ENCODE assay signal across 23 cellular contexts in genomic region chr2:178521304-178522150, GRCh38. TPM values are rescaled to one million over a fixed set of nuclear protein-coding genes. Genes with fewer than 3 reads are reported as not detected.
DNase-seq lines count a peak whose midpoint lies in the region; ATAC-seq, FAIRE-seq and TF ChIP-seq lines count a peak whose summit lies in the region.
"Had no signal": no experiment of that assay in that cellular context is flagged by ENCODE, and none has a peak within 500 bp of the region (broad histone marks: within the 10 kb centered on the region; RNA-seq: fewer than 3 reads in every experiment).

No MANE protein-coding gene starts in this region.

- peaks cover 32% of the 10 kb centered on the region for H3K36me3 Mint-ChIP-seq in activated CD4-positive, alpha-beta T cell treated with anti-CD3 and anti-CD28 coated beads, Interleukin-2, amount 10 ng/mL, durations not matched to agents 7 days and 5 days (ENCODE audit: low read depth)
- peaks cover 11% of the 10 kb centered on the region for H3K36me3 Mint-ChIP-seq in activated naive CD8-positive, alpha-beta T cell

- peak overlapping the region; percentile 52 for H3K27ac Mint-ChIP-seq in activated CD4-positive, alpha-beta T cell treated with anti-CD3 and anti-CD28 coated beads, Interleukin-2, amount 10 ng/mL, durations not matched to agents 7 days and 5 days
- H3K27ac Mint-ChIP-seq in activated naive CD8-positive, alpha-beta T cell = peak overlapping the region; percentile 35
- H3K27ac Mint-ChIP-seq: WTC11 had no signal

- POLR2A ChIA-PET in activated CD4-positive, alpha-beta T cell treated with anti-CD3 and anti-CD28 coated beads, Interleukin-2, amount 10 ng/mL, durations not matched to agents 7 days and 5 days (lab: Charles Lee) = no interaction called here

- peak; percentile 35 for FAIRE-seq in GM12891 (lab: Jason Lieb, UNC)
- FAIRE-seq: A549 had no signal

- peaks cover 8% of the 10 kb centered on the region for H3K9me3 Mint-ChIP-seq in activated CD4-positive, alpha-beta T cell treated with anti-CD3 and anti-CD28 coated beads, Interleukin-2, amount 10 ng/mL, durations not matched to agents 7 days and 5 days
- H3K9me3 Mint-ChIP-seq in activated naive CD8-positive, alpha-beta T cell (ENCODE audit: low read depth) = no peaks in the 10 kb centered on the region

- no peak for TF ChIP-seq POLR2A in GM12891 (IDR thresholded peaks at IDR 0.05; ENCODE audit: low read depth, low read length)

- H3K4me1 Mint-ChIP-seq in activated CD4-positive, alpha-beta T cell treated with anti-CD3 and anti-CD28 coated beads, Interleukin-2, amount 10 ng/mL, durations not matched to agents 7 days and 5 days = peaks cover 43% of the 10 kb centered on the region
- H3K4me1 Mint-ChIP-seq in activated naive CD8-positive, alpha-beta T cell (ENCODE audit: low read depth) = peaks cover 25% of the 10 kb centered on the region

- no peaks in the 10 kb centered on the region for H3K27me3 Mint-ChIP-seq in activated CD4-positive, alpha-beta T cell treated with anti-CD3 and anti-CD28 coated beads, Interleukin-2, amount 10 ng/mL, durations not matched to agents 7 days and 5 days
- H3K27me3 Mint-ChIP-seq in activated naive CD8-positive, alpha-beta T cell = no peaks in the 10 kb centered on the region

- H3K36me3 ChIP-seq in neutrophil = peaks cover 5% of the 10 kb centered on the region
- H3K36me3 ChIP-seq: vagina had no signal

- DNase-seq in activated CD4-positive, alpha-beta T cell treated with anti-CD3 and anti-CD28 coated beads, Interleukin-2, amount 10 ng/mL, durations not matched to agents 7 days and 5 days = no peak
- no peak for DNase-seq in activated CD4-positive, alpha-beta T cell treated with anti-CD3 and anti-CD28 coated beads, Interleukin-2, amount 50 U/mL, for 4 hours
- DNase-seq in GM12891 (ENCODE audit: insufficient read length, low spot score) (no peak), NCI-H2107 treated with DMSO at 0.1 percent for 48 hours (lab: John Stamatoyannopoulos, UW; ENCODE audit: unreplicated experiment) (no peak), mesenteric fat pad (ENCODE audit: low spot score) (no peak)
- DNase-seq: activated effector memory CD4-positive, alpha-beta T cell treated with anti-CD3 and anti-CD28 coated beads, Interleukin-2, amount 50 U/mL, for 16 hours; body of pancreas; DND-41; foreskin keratinocyte; NCI-H1048; NCI-H2029 treated with DMSO at 0.1 percent for 48 hours; NCI-H510A treated with DMSO at 0.1 percent for 48 hours; posterior cingulate gyrus had no signal

- H3K27me3 ChIP-seq in neutrophil = no peaks in the 10 kb centered on the region
- H3K27me3 ChIP-seq: body of pancreas, foreskin keratinocyte, vagina had no signal

- TF ChIP-seq CTCF in neutrophil (IDR thresholded peaks at IDR 0.05) = no peak

- peaks cover 30 to 37% of the 10 kb centered on the region in 2 experiments for H3K4me1 ChIP-seq in neutrophil (ENCODE audit: control insufficient read depth in 1 of 2, insufficient read depth in 1 of 2, low read depth in 1 of 2, low read length in 1 of 2)
- H3K4me1 ChIP-seq: A549, HAP-1 had no signal

- peak overlapping the region; percentile 12 for H3K4me3 Mint-ChIP-seq in activated CD4-positive, alpha-beta T cell treated with anti-CD3 and anti-CD28 coated beads, Interleukin-2, amount 10 ng/mL, durations not matched to agents 7 days and 5 days
- peak overlapping the region; percentile 15 for H3K4me3 Mint-ChIP-seq in activated naive CD8-positive, alpha-beta T cell
- H3K4me3 Mint-ChIP-seq: WTC11 had no signal

- H3K4me3 ChIP-seq in neutrophil (ENCODE audit: low read depth in 1 of 2, low read length in 1 of 2) = no peak overlapping the region
- H3K4me3 ChIP-seq: A549, body of pancreas, HAP-1, vagina had no signal

- no peaks in the 10 kb centered on the region for H3K9me3 ChIP-seq in neutrophil
- H3K9me3 ChIP-seq: A549, body of pancreas, vagina had no signal

- no peak for ATAC-seq in GM18867 (IDR thresholded peaks at IDR 0.05; ENCODE audit: unreplicated experiment)
- ATAC-seq: body of pancreas, Right ventricle myocardium inferior, WTC11 had no signal

- CTCF ChIA-PET in activated CD4-positive, alpha-beta T cell treated with anti-CD3 and anti-CD28 coated beads, Interleukin-2, amount 10 ng/mL, durations not matched to agents 7 days and 5 days (lab: Charles Lee) = interaction anchor here (1.6 to 3.1 kb wide), 2 partner anchors 40 to 410 kb away, joined by 5 to 14 read pairs; partner anchors contain the start of genes PLEKHA3 and RBM45

- H3K27ac ChIP-seq in neutrophil = peak overlapping the region; percentile 90
- H3K27ac ChIP-seq: A549, body of pancreas, C4-2B, foreskin keratinocyte, KMS-11, vagina had no signal

TF ChIP-seq in GM12891, 5 proteins besides CTCF, POLR2A, EP300 and RAD21:
- TF ChIP-seq SPI1 (IDR thresholded peaks at IDR 0.05; ENCODE audit: low read depth, low read length) = no peak
- TF ChIP-seq TAF1 (IDR thresholded peaks at IDR 0.05; ENCODE audit: low read depth, low read length) = no peak
- TF ChIP-seq POLR2AphosphoS5 (IDR thresholded peaks at IDR 0.05; ENCODE audit: low read depth, low read length) = no peak
- no peak for TF ChIP-seq POU2F2 (IDR thresholded peaks at IDR 0.05; ENCODE audit: low read depth, low read length)
- TF ChIP-seq PAX5 (IDR thresholded peaks at IDR 0.05; ENCODE audit: insufficient read depth, low read length, severe bottlenecking) = no peak

RNA-seq across cellular contexts. Expression of gene PLEKHA3, which starts 41.3 kb away (rescaled TPM):
- total RNA-seq in activated CD4-positive, alpha-beta T cell treated with anti-CD3 and anti-CD28 coated beads, Interleukin-2, amount 10 ng/mL, durations not matched to agents 7 days and 5 days = 10 to 100 TPM; 21.4 to 24.7 TPM
- polyA plus RNA-seq in GM12891 (2012; ENCODE audit: low read depth, missing spikeins) = 5.2 TPM
- total RNA-seq in mesenteric fat pad = 35.4 TPM

RNA-seq across cellular contexts. Expression of gene FKBP7, which starts 43.1 kb away (rescaled TPM):
- 1 to 10 TPM; 1.4 to 2.1 TPM for total RNA-seq in activated CD4-positive, alpha-beta T cell treated with anti-CD3 and anti-CD28 coated beads, Interleukin-2, amount 10 ng/mL, durations not matched to agents 7 days and 5 days
- 3.7 TPM for polyA plus RNA-seq in GM12891 (2012; ENCODE audit: low read depth, missing spikeins)
- 5.5 TPM for total RNA-seq in mesenteric fat pad
